Comparison of ENCODE assay signal across 1 cellular context in the genomic region with DNA sequence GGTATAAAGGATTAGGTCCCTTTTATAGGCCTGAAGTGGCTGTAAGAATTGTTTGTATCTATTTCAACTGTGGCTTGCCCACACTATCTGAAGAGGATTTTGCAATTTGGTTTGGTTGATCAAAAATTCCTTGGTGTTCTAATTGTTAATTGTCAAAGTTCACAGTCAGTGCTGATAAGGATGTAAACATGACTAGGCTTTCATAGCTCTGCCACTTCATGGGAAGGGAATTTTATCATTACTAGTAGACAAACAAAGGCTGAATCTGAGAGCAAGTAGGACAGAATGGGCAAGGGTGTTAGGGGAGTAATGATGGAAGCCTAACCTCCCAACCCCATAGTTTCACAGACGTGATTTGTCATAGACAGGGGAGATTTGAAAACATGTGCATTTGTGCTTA.
TF ChIP-seq lines count a peak whose summit lies in the region.

No MANE protein-coding gene starts in this region.

TF ChIP-seq in A549, 52 proteins besides CTCF, POLR2A, EP300 and RAD21 (continued from another document):
- TF ChIP-seq ESRRA (IDR thresholded peaks at IDR 0.05; ENCODE audit: borderline replicate concordance, low read length) (no peak), ZNF302 (CRISPR knock-in tag; IDR thresholded peaks at IDR 0.05) (no peak), TFCP2L1 (CRISPR knock-in tag; IDR thresholded peaks at IDR 0.05) (no peak), JUN (IDR thresholded peaks at IDR 0.05) (no peak), HOXB13 (CRISPR knock-in tag; IDR thresholded peaks at IDR 0.05; ENCODE audit: low read depth) (no peak), SREBF2 (IDR thresholded peaks at IDR 0.05) (no peak), BHLHE40 (IDR thresholded peaks at IDR 0.05; ENCODE audit: low read depth, low read length) (no peak), HOXA7 (CRISPR knock-in tag; IDR thresholded peaks at IDR 0.05) (no peak), ZC3H11A (IDR thresholded peaks at IDR 0.05) (no peak)
- TF ChIP-seq, protein P1, sequence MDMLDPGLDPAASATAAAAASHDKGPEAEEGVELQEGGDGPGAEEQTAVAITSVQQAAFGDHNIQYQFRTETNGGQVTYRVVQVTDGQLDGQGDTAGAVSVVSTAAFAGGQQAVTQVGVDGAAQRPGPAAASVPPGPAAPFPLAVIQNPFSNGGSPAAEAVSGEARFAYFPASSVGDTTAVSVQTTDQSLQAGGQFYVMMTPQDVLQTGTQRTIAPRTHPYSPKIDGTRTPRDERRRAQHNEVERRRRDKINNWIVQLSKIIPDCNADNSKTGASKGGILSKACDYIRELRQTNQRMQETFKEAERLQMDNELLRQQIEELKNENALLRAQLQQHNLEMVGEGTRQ (IDR thresholded peaks at IDR 0.05): no peak
- TF ChIP-seq, protein P2, sequence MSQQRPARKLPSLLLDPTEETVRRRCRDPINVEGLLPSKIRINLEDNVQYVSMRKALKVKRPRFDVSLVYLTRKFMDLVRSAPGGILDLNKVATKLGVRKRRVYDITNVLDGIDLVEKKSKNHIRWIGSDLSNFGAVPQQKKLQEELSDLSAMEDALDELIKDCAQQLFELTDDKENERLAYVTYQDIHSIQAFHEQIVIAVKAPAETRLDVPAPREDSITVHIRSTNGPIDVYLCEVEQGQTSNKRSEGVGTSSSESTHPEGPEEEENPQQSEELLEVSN (IDR thresholded peaks at IDR 0.05; ENCODE audit: borderline replicate concordance, low read depth): no peak
